18 cellular contexts compared by ENCODE assay signal in the genomic region with DNA sequence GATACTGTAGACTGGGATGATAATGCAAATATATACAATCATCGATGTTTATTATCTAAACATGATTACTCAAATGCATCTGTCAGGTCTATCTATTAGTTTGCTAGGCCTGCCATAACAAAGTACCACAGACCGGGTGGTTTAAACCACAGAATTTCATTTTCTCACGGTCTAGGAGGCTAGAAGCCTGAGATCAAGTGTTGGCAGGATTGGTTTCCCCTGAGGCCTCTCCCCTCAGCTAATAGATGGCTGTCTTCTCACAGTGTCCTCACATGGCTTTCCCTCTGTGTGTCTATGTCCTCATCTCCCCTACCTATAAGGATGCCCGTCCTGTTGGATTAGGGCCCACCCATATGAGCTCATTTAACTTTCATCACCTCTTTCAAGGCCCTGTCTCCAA.
DNase-seq lines count a peak whose midpoint lies in the region; ATAC-seq and TF ChIP-seq lines count a peak whose summit lies in the region.
"Had no signal": no experiment of that assay in that cellular context is flagged by ENCODE, and none has a peak within 500 bp of the region (broad histone marks: within the 10 kb centered on the region; RNA-seq: fewer than 3 reads in every experiment).

No MANE protein-coding gene starts in this region.

- peaks cover 46% of the 10 kb centered on the region for H3K4me1 Mint-ChIP-seq in nephron progenitor cell

- ATAC-seq in GM18520 (IDR thresholded peaks at IDR 0.05; ENCODE audit: unreplicated experiment) (peak; percentile 72), HG03378 (IDR thresholded peaks at IDR 0.05; ENCODE audit: unreplicated experiment) (no peak), HG03457 (IDR thresholded peaks at IDR 0.05; ENCODE audit: unreplicated experiment) (no peak)
- ATAC-seq: CD8-positive, alpha-beta T cell; HepG2 had no signal

- H4K91ac ChIP-seq in neuronal stem cell (ENCODE audit: low read depth, low read length, poor library complexity), result no peak overlapping the region

- no peaks in the 10 kb centered on the region for H3K36me3 Mint-ChIP-seq in nephron progenitor cell (ENCODE audit: low read depth)
- H3K36me3 Mint-ChIP-seq: CD8-positive, alpha-beta T cell had no signal

- DNase-seq in H4 (ENCODE audit: low spot score), result peak; percentile 37
- DNase-seq in RPMI7951 (ENCODE audit: low read depth), result peak; percentile 18
- no peak for DNase-seq in nephron progenitor cell
- DNase-seq in stimulated activated CD4-positive, alpha-beta T cell treated with anti-CD3 and anti-CD28 coated beads, Interleukin-2, amount 100 ng/mL, for 24 hours, result no peak
- DNase-seq in neuronal stem cell (ENCODE audit: low spot score), result no peak
- DNase-seq: BE2C; CD8-positive, alpha-beta T cell; COR-L47; DMS153; DMS79 treated with DMSO at 0.1 percent for 48 hours; GF-D8; GM23248; H7 had no signal

- H3K18ac ChIP-seq in neuronal stem cell (ENCODE audit: low read length), result no peak overlapping the region

- no peaks in the 10 kb centered on the region for H3K9me3 ChIP-seq in neuronal stem cell (replicated peaks in 1 of 2; ENCODE audit: control insufficient read depth in 2 of 2, insufficient read depth in 1 of 2, low read depth in 1 of 2, low read length in 2 of 2)
- H3K9me3 ChIP-seq: BE2C had no signal

- no peak overlapping the region for H2BK5ac ChIP-seq in neuronal stem cell (ENCODE audit: low read length)

- no peak overlapping the region for H2BK12ac ChIP-seq in neuronal stem cell (ENCODE audit: low read length)

- H3K27ac ChIP-seq in neuronal stem cell (replicated peaks; ENCODE audit: low read length), result no peak overlapping the region
- H3K27ac ChIP-seq: C4-2B, GM23248 had no signal

- H3K4ac ChIP-seq in neuronal stem cell (ENCODE audit: low read length), result no peak overlapping the region

- H3K4me2 ChIP-seq in neuronal stem cell (ENCODE audit: insufficient read depth, low read length, poor library complexity, severe bottlenecking), result no peak overlapping the region

- peak overlapping the region; percentile 58 for H3K27ac Mint-ChIP-seq in nephron progenitor cell
- H3K27ac Mint-ChIP-seq: CD8-positive, alpha-beta T cell had no signal

- H3K4me3 ChIP-seq in neuronal stem cell (ENCODE audit: low read length in 2 of 2), result no peak overlapping the region
- H3K4me3 ChIP-seq: GM23248 had no signal

- no peak overlapping the region for H3K23ac ChIP-seq in neuronal stem cell (ENCODE audit: low read depth, low read length, poor library complexity)

- no peak for TF ChIP-seq CTCF in nephron progenitor cell (IDR thresholded peaks at IDR 0.05)

- H2BK15ac ChIP-seq in neuronal stem cell (ENCODE audit: low read length), result no peak overlapping the region

- no peaks in the 10 kb centered on the region for H3K27me3 ChIP-seq in neuronal stem cell (ENCODE audit: control insufficient read depth in 3 of 3, insufficient read depth in 3 of 3, low read depth in 1 of 3, low read length in 3 of 3)
- H3K27me3 ChIP-seq: BE2C had no signal

- H2AFZ ChIP-seq in neuronal stem cell (ENCODE audit: low read length), result no peak overlapping the region
- H2AFZ ChIP-seq: GM23248 had no signal

- H3K79me1 ChIP-seq in neuronal stem cell (ENCODE audit: low read depth, low read length), result no peaks in the 10 kb centered on the region

- WGBS in neuronal stem cell (ENCODE audit: extremely low coverage in 2 of 2, insufficient read length in 2 of 2, insufficient replicate concordance in 1 of 2), 2 donors, result no CpG with 5 or more reads among the region's 4 CpGs

- H4K8ac ChIP-seq in neuronal stem cell (ENCODE audit: low read depth, low read length), result no peak overlapping the region

- H3K14ac ChIP-seq in neuronal stem cell (ENCODE audit: low read length), result no peak overlapping the region

- no peak overlapping the region for H2BK120ac ChIP-seq in neuronal stem cell (ENCODE audit: low read depth, low read length)

- H3K9me3 Mint-ChIP-seq in nephron progenitor cell, result no peaks in the 10 kb centered on the region
- H3K9me3 Mint-ChIP-seq: CD8-positive, alpha-beta T cell had no signal

- no peak overlapping the region for H3K9ac ChIP-seq in neuronal stem cell (ENCODE audit: low read depth, low read length, poor library complexity)
- H3K9ac ChIP-seq: GM23248 had no signal

- H3K4me3 Mint-ChIP-seq in nephron progenitor cell, result no peak overlapping the region
- H3K4me3 Mint-ChIP-seq: CD8-positive, alpha-beta T cell had no signal

- peaks cover 0 to 4% of the 10 kb centered on the region in 2 donors for H3K4me1 ChIP-seq in neuronal stem cell (ENCODE audit: control insufficient read depth in 2 of 2, insufficient read depth in 1 of 2, low read depth in 1 of 2, low read length in 2 of 2)
- H3K4me1 ChIP-seq: BE2C had no signal

- no peak overlapping the region for H2AK5ac ChIP-seq in neuronal stem cell (ENCODE audit: low read depth, low read length)

- no peaks in the 10 kb centered on the region for H3K27me3 Mint-ChIP-seq in nephron progenitor cell (ENCODE audit: low read depth, poor library complexity)

- no peaks in the 10 kb centered on the region for H3K36me3 ChIP-seq in neuronal stem cell (replicated peaks in 1 of 2; ENCODE audit: control insufficient read depth in 2 of 2, insufficient read depth in 2 of 2, low read length in 2 of 2)
- H3K36me3 ChIP-seq: BE2C had no signal

Comparison
In these comparisons a context has a peak if more than half of its experiments do, and no peak if none do; other contexts are left out.
1. DNase-seq: peak in H4 (single experiment) and RPMI7951 (single experiment); none in nephron progenitor cell (single experiment), stimulated activated CD4-positive, alpha-beta T cell treated with anti-CD3 and anti-CD28 coated beads, Interleukin-2, amount 100 ng/mL, for 24 hours (0 of 2) and neuronal stem cell (single experiment).